In the genomic region with DNA sequence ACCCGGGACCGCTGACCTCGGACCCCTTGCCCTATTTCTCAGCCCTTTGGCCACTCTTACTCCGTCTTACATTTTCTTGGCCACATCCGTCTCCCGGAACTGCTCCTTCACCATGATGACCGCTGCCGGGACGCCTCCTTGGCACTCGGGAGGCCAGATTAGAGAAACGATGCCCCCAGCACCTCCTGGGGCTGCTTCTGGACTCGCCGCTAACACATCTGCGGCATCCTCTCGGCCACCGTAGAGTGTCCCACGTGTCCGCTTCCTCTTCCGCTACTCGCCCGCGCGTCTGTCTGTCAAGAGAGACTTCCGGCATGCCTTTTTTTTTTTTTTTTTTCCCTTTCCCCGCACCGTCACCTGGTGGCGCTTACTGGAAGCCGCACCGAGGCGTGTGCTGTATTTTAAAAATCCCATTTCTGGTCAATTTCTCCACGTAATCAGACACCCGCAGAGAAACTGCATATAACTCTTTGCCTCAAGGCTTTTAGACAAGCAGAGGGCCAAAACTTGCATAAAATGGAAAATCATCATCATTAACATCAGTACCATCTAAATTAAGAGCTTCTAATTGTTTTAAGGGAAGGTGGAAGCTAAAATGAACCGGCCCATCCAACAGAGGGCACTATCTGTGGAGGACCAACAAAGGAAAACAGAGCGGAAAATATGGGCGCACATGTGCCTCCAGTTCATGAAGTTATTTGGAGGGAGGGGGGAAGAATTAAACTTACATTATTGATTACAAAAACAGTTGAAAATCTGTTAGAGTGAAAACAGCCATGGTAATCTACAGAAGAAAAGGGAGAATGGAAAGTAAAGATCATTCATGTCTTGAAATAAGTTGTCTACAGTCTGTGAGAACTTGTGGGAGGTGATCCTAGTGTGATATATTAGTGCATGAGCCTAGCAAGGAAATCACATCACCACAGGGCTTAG, we compare ENCODE assay signal across 8 cellular contexts. TPM values are rescaled to one million over a fixed set of nuclear protein-coding genes. Genes with fewer than 3 reads are reported as not detected.
DNase-seq lines count a peak whose midpoint lies in the region; ATAC-seq and TF ChIP-seq lines count a peak whose summit lies in the region.

A gene (minus strand): TSS at position 222 of the 933 bp plus-strand sequence. CDS start 108 bp downstream, at position 114.

- peaks cover 2% of the 10 kb centered on the region for H3K36me3 ChIP-seq in BJ (ENCODE audit: control insufficient read depth, insufficient read depth, low read length)

- ATAC-seq in HG03442 (IDR thresholded peaks at IDR 0.05; ENCODE audit: unreplicated experiment), result peak; percentile 57

- no peaks in the 10 kb centered on the region for H3K27me3 ChIP-seq in BJ (ENCODE audit: control insufficient read depth, insufficient read depth, low read length)

- peak within 1 kb of the TSS; percentile 99 for H3K4me3 ChIP-seq in BJ (ENCODE audit: low read depth, low read length)

- CTCF ChIA-PET in BJ (lab: Yijun Ruan, JAX), result interaction anchor here (0.7 to 3.3 kb wide), 4 partner anchors 23 to 1165 kb away, joined by 3 to 14 read pairs (median 4); no protein-coding TSS in a partner anchor

- POLR2A ChIA-PET in BJ (lab: Charles Lee), result no interaction called here

- DNase-seq in BJ (ENCODE audit: low read depth), result peak; percentile 81
- peak; percentile 86 for DNase-seq in GM19238 (ENCODE audit: insufficient read length, low spot score)
- peak; percentile 62 to 87 for DNase-seq in NCI-H524 (lab: John Stamatoyannopoulos, UW)
- peak; percentile 94 for DNase-seq in activated CD4-positive, alpha-beta T cell treated with anti-CD3 and anti-CD28 coated beads for 48 hours
- peak; percentile 27 for DNase-seq in cortex of kidney (lab: John Stamatoyannopoulos, UW)
- peak; percentile 99 for DNase-seq in left kidney (ENCODE audit: low read depth, low spot score)
- peak; percentile 92 for DNase-seq in stimulated activated CD4-positive, alpha-beta T cell treated with anti-CD3 and anti-CD28 coated beads, Interleukin-2, amount 100 ng/mL, for 24 hours

- peak; percentile 75 for TF ChIP-seq CTCF in BJ (IDR thresholded peaks at IDR 0.05; ENCODE audit: insufficient read depth, low read depth, low read length)

RNA-seq across cellular contexts. Expression of the gene that starts here (rescaled TPM):
- 12.1 and 12.7 TPM in 2 replicates for polyA plus RNA-seq in BJ (2011; rRNA removed)
- polyA minus RNA-seq in BJ (2011; rRNA and poly(A)+ RNA removed), result 17.3 and 20.0 TPM in 2 replicates

Comparison
In these comparisons a context has a peak if more than half of its experiments do, and no peak if none do; other contexts are left out.
1. Peak in every context shown above with its lines: DNase-seq, ATAC-seq and H3K4me3 ChIP-seq.
2. DNase-seq: peak in every context shown above with its lines; median percentile 99 in left kidney; 94 in activated CD4-positive, alpha-beta T cell treated with anti-CD3 and anti-CD28 coated beads for 48 hours; 92 in stimulated activated CD4-positive, alpha-beta T cell treated with anti-CD3 and anti-CD28 coated beads, Interleukin-2, amount 100 ng/mL, for 24 hours; 86 in GM19238; 81 in BJ; 74 in NCI-H524; 27 in cortex of kidney.